In genomic region chr10:102113261-102113955, GRCh38 we compare ENCODE assay signal across 1 cellular context.
A peak's percentile ranks its signal among the peaks of the same experiment; 100 is the strongest.
TF ChIP-seq lines count a peak whose summit lies in the region.

No MANE protein-coding gene starts in this region.

TF ChIP-seq in K562, 482 proteins besides CTCF, POLR2A, EP300 and RAD21:
- TF ChIP-seq, protein P1, sequence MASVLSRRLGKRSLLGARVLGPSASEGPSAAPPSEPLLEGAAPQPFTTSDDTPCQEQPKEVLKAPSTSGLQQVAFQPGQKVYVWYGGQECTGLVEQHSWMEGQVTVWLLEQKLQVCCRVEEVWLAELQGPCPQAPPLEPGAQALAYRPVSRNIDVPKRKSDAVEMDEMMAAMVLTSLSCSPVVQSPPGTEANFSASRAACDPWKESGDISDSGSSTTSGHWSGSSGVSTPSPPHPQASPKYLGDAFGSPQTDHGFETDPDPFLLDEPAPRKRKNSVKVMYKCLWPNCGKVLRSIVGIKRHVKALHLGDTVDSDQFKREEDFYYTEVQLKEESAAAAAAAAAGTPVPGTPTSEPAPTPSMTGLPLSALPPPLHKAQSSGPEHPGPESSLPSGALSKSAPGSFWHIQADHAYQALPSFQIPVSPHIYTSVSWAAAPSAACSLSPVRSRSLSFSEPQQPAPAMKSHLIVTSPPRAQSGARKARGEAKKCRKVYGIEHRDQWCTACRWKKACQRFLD (CRISPR knock-in tag; IDR thresholded peaks at IDR 0.05) = no peak
- TF ChIP-seq BRF2 (IDR thresholded peaks at IDR 0.05; ENCODE audit: borderline replicate concordance, insufficient read depth, insufficient read length) = no peak
- TF ChIP-seq UBTF (IDR thresholded peaks at IDR 0.05; ENCODE audit: borderline replicate concordance in 1 of 2, low read depth in 2 of 2, low read length in 2 of 2) = 0 out of 4 replicates have a peak, but pooled peaks of 1 of the 2 experiments have one; percentile 42
- 0 out of 4 replicates have a peak, but pooled peaks of 1 of the 2 experiments have one; percentile 23 for TF ChIP-seq MNT (conservative IDR thresholded peaks at IDR 0.05)
- TF ChIP-seq ATF6 (CRISPR knock-in tag; IDR thresholded peaks at IDR 0.05) = no peak
- TF ChIP-seq, protein P2, sequence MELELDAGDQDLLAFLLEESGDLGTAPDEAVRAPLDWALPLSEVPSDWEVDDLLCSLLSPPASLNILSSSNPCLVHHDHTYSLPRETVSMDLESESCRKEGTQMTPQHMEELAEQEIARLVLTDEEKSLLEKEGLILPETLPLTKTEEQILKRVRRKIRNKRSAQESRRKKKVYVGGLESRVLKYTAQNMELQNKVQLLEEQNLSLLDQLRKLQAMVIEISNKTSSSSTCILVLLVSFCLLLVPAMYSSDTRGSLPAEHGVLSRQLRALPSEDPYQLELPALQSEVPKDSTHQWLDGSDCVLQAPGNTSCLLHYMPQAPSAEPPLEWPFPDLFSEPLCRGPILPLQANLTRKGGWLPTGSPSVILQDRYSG (tag; conservative IDR thresholded peaks at IDR 0.05; ENCODE audit: low read depth) = no peak
- TF ChIP-seq ATF7 (IDR thresholded peaks at IDR 0.05) = no peak
- no peak for TF ChIP-seq MTF1 (CRISPR knock-in tag; IDR thresholded peaks at IDR 0.05; ENCODE audit: borderline replicate concordance)
- TF ChIP-seq KDM1A (IDR thresholded peaks at IDR 0.05) = peak; percentile 75 to 84
- TF ChIP-seq POLR2G (IDR thresholded peaks at IDR 0.05; ENCODE audit: low read depth, low read length) = peak; percentile 44; the same call in 1 of the 2 replicates
- TF ChIP-seq ZNF408 (CRISPR knock-in tag; IDR thresholded peaks at IDR 0.05; ENCODE audit: low read depth) = no peak
- TF ChIP-seq ZNF644 (tag; IDR thresholded peaks at IDR 0.05; ENCODE audit: low read depth) = no peak
- TF ChIP-seq KDM5B (IDR thresholded peaks at IDR 0.05; ENCODE audit: insufficient replicate concordance, low read depth, low read length) = peak; percentile 9
- peak; percentile 44; the same call in 1 of the 2 replicates for TF ChIP-seq XRCC5 (IDR thresholded peaks at IDR 0.05; ENCODE audit: low read depth, low read length)
- TF ChIP-seq E2F1 (CRISPR knock-in tag; IDR thresholded peaks at IDR 0.05) = no peak
- peak; percentile 89 for TF ChIP-seq ETV1 (tag; conservative IDR thresholded peaks at IDR 0.05; ENCODE audit: low read depth)
- no peak for TF ChIP-seq ZFPM2 (CRISPR knock-in tag; IDR thresholded peaks at IDR 0.05)
- no peak for TF ChIP-seq ZNF354B (CRISPR knock-in tag; IDR thresholded peaks at IDR 0.05)
- peak; percentile 8 for TF ChIP-seq ZFP36 (IDR thresholded peaks at IDR 0.05; ENCODE audit: low read depth, low read length, partially characterized antibody)
- TF ChIP-seq, protein P3, sequence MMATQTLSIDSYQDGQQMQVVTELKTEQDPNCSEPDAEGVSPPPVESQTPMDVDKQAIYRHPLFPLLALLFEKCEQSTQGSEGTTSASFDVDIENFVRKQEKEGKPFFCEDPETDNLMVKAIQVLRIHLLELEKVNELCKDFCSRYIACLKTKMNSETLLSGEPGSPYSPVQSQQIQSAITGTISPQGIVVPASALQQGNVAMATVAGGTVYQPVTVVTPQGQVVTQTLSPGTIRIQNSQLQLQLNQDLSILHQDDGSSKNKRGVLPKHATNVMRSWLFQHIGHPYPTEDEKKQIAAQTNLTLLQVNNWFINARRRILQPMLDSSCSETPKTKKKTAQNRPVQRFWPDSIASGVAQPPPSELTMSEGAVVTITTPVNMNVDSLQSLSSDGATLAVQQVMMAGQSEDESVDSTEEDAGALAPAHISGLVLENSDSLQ (IDR thresholded peaks at IDR 0.05) = 0 out of 2 replicates have a peak, but pooled peaks have one; percentile 6
- TF ChIP-seq SMAD4 (CRISPR knock-in tag; conservative IDR thresholded peaks at IDR 0.05) = 0 out of 2 replicates have a peak, but pooled peaks have one; percentile 13
- peak; percentile 81 for TF ChIP-seq SMARCA5 (IDR thresholded peaks at IDR 0.05)
- TF ChIP-seq, protein P4, sequence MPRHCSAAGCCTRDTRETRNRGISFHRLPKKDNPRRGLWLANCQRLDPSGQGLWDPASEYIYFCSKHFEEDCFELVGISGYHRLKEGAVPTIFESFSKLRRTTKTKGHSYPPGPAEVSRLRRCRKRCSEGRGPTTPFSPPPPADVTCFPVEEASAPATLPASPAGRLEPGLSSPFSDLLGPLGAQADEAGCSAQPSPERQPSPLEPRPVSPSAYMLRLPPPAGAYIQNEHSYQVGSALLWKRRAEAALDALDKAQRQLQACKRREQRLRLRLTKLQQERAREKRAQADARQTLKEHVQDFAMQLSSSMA (CRISPR knock-in tag; IDR thresholded peaks at IDR 0.05) = no peak
- TF ChIP-seq, protein P5, sequence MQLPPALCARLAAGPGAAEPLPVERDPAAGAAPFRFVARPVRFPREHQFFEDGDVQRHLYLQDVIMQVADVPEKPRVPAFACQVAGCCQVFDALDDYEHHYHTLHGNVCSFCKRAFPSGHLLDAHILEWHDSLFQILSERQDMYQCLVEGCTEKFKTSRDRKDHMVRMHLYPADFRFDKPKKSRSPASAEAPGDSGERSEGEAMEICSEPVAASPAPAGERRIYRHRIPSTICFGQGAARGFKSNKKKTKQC (CRISPR knock-in tag; IDR thresholded peaks at IDR 0.05) = no peak; the same call in 1 of the 2 replicates
- TF ChIP-seq RBFOX2 (IDR thresholded peaks at IDR 0.05; ENCODE audit: low read depth, low read length) = 0 out of 2 replicates have a peak, but pooled peaks have one; percentile 43
- TF ChIP-seq, protein P6, sequence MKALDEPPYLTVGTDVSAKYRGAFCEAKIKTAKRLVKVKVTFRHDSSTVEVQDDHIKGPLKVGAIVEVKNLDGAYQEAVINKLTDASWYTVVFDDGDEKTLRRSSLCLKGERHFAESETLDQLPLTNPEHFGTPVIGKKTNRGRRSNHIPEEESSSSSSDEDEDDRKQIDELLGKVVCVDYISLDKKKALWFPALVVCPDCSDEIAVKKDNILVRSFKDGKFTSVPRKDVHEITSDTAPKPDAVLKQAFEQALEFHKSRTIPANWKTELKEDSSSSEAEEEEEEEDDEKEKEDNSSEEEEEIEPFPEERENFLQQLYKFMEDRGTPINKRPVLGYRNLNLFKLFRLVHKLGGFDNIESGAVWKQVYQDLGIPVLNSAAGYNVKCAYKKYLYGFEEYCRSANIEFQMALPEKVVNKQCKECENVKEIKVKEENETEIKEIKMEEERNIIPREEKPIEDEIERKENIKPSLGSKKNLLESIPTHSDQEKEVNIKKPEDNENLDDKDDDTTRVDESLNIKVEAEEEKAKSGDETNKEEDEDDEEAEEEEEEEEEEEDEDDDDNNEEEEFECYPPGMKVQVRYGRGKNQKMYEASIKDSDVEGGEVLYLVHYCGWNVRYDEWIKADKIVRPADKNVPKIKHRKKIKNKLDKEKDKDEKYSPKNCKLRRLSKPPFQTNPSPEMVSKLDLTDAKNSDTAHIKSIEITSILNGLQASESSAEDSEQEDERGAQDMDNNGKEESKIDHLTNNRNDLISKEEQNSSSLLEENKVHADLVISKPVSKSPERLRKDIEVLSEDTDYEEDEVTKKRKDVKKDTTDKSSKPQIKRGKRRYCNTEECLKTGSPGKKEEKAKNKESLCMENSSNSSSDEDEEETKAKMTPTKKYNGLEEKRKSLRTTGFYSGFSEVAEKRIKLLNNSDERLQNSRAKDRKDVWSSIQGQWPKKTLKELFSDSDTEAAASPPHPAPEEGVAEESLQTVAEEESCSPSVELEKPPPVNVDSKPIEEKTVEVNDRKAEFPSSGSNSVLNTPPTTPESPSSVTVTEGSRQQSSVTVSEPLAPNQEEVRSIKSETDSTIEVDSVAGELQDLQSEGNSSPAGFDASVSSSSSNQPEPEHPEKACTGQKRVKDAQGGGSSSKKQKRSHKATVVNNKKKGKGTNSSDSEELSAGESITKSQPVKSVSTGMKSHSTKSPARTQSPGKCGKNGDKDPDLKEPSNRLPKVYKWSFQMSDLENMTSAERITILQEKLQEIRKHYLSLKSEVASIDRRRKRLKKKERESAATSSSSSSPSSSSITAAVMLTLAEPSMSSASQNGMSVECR (CRISPR knock-in tag; IDR thresholded peaks at IDR 0.05) = peak; percentile 43; the same call in 1 of the 2 replicates
- peak in 1 of 2 experiments; percentile 50; a peak in 1 of 4 replicates for TF ChIP-seq RCOR1 (IDR thresholded peaks at IDR 0.05; ENCODE audit: borderline replicate concordance in 1 of 2, low read depth in 2 of 2, low read length in 2 of 2)
- TF ChIP-seq HDAC2 (IDR thresholded peaks at IDR 0.05) = peak; percentile 74; the same call in 1 of the 2 replicates
- peak; percentile 69; the same call in 1 of the 2 replicates for TF ChIP-seq CBX1 (IDR thresholded peaks at IDR 0.05; ENCODE audit: low read depth)
- TF ChIP-seq ETV5 (CRISPR knock-in tag; IDR thresholded peaks at IDR 0.05; ENCODE audit: low read depth) = peak; percentile 75
- no peak for TF ChIP-seq HMG20A (CRISPR knock-in tag; conservative IDR thresholded peaks at IDR 0.05)
- TF ChIP-seq BHLHE40 (IDR thresholded peaks at IDR 0.05; ENCODE audit: low read length) = no peak
- TF ChIP-seq MYBL2 (IDR thresholded peaks at IDR 0.05; ENCODE audit: low read depth) = no peak
- no peak for TF ChIP-seq MYBL2 (CRISPR knock-in tag; IDR thresholded peaks at IDR 0.05; ENCODE audit: borderline replicate concordance)
- no peak for TF ChIP-seq DACH1 (IDR thresholded peaks at IDR 0.05; ENCODE audit: partially characterized antibody)
- peak; percentile 14 to 29; a peak in 1 of 4 replicates for TF ChIP-seq HDAC1 (IDR thresholded peaks at IDR 0.05)
- TF ChIP-seq NCOA2 (IDR thresholded peaks at IDR 0.05; ENCODE audit: partially characterized antibody in 2 of 2) = no peak
- peak; percentile 91 for TF ChIP-seq BCOR (IDR thresholded peaks at IDR 0.05)
- 0 out of 4 replicates have a peak, but pooled peaks have one; percentile 11 to 15 for TF ChIP-seq SIN3A (IDR thresholded peaks at IDR 0.05; ENCODE audit: borderline replicate concordance in 2 of 2, control insufficient read depth in 1 of 2, low read depth in 2 of 2, low read length in 2 of 2)
- TF ChIP-seq SMAD2 (IDR thresholded peaks at IDR 0.05; ENCODE audit: low read depth, low read length) = no peak
